Comparison of ENCODE assay signal across 1 cellular context in genomic region chr12:18261906-18262305, GRCh38.
TF ChIP-seq lines count a peak whose summit lies in the region.

No MANE protein-coding gene starts in this region.

TF ChIP-seq in WTC11, 78 proteins besides CTCF, POLR2A, EP300 and RAD21 (continued from another document):
- no peak for TF ChIP-seq ZNF532 (CRISPR knock-in tag; IDR thresholded peaks at IDR 0.05; ENCODE audit: borderline replicate concordance)
- no peak for TF ChIP-seq PRDM15 (CRISPR knock-in tag; IDR thresholded peaks at IDR 0.05)
- no peak for TF ChIP-seq ZSCAN18 (CRISPR knock-in tag; IDR thresholded peaks at IDR 0.05)
- TF ChIP-seq NR2C2 (CRISPR knock-in tag; IDR thresholded peaks at IDR 0.05): no peak
- TF ChIP-seq ATF1 (CRISPR knock-in tag; IDR thresholded peaks at IDR 0.05): no peak
- TF ChIP-seq ATF3 (CRISPR knock-in tag; conservative IDR thresholded peaks at IDR 0.05): no peak
- TF ChIP-seq ZNF423 (CRISPR knock-in tag; IDR thresholded peaks at IDR 0.05): no peak
- TF ChIP-seq PREB (CRISPR knock-in tag; IDR thresholded peaks at IDR 0.05; ENCODE audit: borderline replicate concordance): no peak
- no peak for TF ChIP-seq AFF4 (CRISPR knock-in tag; IDR thresholded peaks at IDR 0.05; ENCODE audit: borderline replicate concordance)
- no peak for TF ChIP-seq ZNF281 (CRISPR knock-in tag; IDR thresholded peaks at IDR 0.05)
- no peak for TF ChIP-seq GRHL2 (CRISPR knock-in tag; IDR thresholded peaks at IDR 0.05; ENCODE audit: insufficient replicate concordance, severe bottlenecking)
- TF ChIP-seq FOXK1 (CRISPR knock-in tag; IDR thresholded peaks at IDR 0.05): no peak
- TF ChIP-seq JUN (CRISPR knock-in tag; IDR thresholded peaks at IDR 0.05): no peak
- no peak for TF ChIP-seq GABPB1 (CRISPR knock-in tag; IDR thresholded peaks at IDR 0.05)
- TF ChIP-seq GTF2I (CRISPR knock-in tag; conservative IDR thresholded peaks at IDR 0.05): no peak
- TF ChIP-seq ZNF425 (CRISPR knock-in tag; conservative IDR thresholded peaks at IDR 0.05): no peak
- no peak for TF ChIP-seq ZBTB43 (CRISPR knock-in tag; IDR thresholded peaks at IDR 0.05)
- TF ChIP-seq USF2 (CRISPR knock-in tag; IDR thresholded peaks at IDR 0.05): no peak
- TF ChIP-seq FOXP4 (CRISPR knock-in tag; IDR thresholded peaks at IDR 0.05): no peak
